ENCODE assay signal across 24 cellular contexts in the genomic region with DNA sequence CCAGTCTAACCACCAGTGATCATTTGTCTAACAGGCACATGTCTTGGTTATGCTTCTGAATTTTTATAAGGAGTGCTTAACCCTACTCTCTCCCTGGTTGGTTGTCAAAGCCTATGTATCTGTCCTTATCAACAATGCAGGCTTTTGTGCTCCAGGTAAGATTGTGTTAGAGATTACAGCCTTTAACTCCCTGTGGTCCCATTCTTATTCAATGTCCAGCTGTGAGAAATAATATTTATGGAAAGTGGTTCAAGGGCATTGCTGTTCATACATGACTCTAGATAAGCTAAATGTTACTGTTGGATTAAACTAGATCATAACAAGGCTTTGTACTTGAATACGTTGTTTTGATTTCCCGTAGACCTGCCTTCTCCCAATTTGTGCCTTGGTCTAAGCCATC.
"Had no signal": no experiment of that assay in that cellular context is flagged by ENCODE, and none has a peak within 500 bp of the region (broad histone marks: within the 10 kb centered on the region; RNA-seq: fewer than 3 reads in every experiment).

No MANE protein-coding gene starts in this region.

- H3K4me1 ChIP-seq: neural progenitor cell, parathyroid adenoma, psoas muscle, sigmoid colon, tibial nerve, upper lobe of right lung, uterus had no signal

- FAIRE-seq: small intestine had no signal

- H3K27ac ChIP-seq: neural progenitor cell, ovary, parathyroid adenoma, psoas muscle, right lobe of liver, sigmoid colon, stomach, thoracic aorta, thyroid gland, tibial nerve, upper lobe of right lung, uterus had no signal

- H3K4me3 ChIP-seq: neural progenitor cell, ovary, psoas muscle, right lobe of liver, sigmoid colon, stomach, thoracic aorta, thyroid gland, tibial nerve, upper lobe of right lung, uterus had no signal

- H3K27me3 ChIP-seq: neural progenitor cell, ovary, right lobe of liver, sigmoid colon, stomach, thyroid gland, tibial nerve, upper lobe of right lung, uterus had no signal

- DNase-seq: natural killer cell; occipital lobe; ovary; posterior cingulate gyrus; psoas muscle; right cardiac atrium; right lobe of liver; sigmoid colon; small intestine; stimulated activated CD4-positive, alpha-beta T cell treated with anti-CD3 and anti-CD28 coated beads, Interleukin-15, amount 100 ng/mL, for 24 hours; stimulated activated CD4-positive, alpha-beta T cell treated with anti-CD3 and anti-CD28 coated beads, Interleukin-2, amount 100 ng/mL, for 24 hours; stimulated activated CD4-positive, alpha-beta T cell treated with anti-CD3 and anti-CD28 coated beads, Interleukin-2, amount 100 ng/mL, for 48 hours; stimulated activated CD4-positive, alpha-beta T cell treated with anti-CD3 and anti-CD28 coated beads, Interleukin-4, amount 100 ng/mL, for 24 hours; stimulated activated naive B cell treated with anti-CD40 and anti-IgM and Interleukin-4, amounts not matched to agents 10 μg/mL and 1 μg/mL and 100 μg/mL, for 72 hours; stimulated activated naive CD4-positive, alpha-beta T cell treated with Interleukin-2 at 50 U/mL for 16 hours; stomach; thyroid gland; upper lobe of right lung; uterus had no signal

- H3K36me3 ChIP-seq: neural progenitor cell, ovary, right lobe of liver, sigmoid colon, stomach, thoracic aorta, thyroid gland, tibial nerve, upper lobe of right lung, uterus had no signal

- ATAC-seq: natural killer cell; psoas muscle; right cardiac atrium; right lobe of liver; stimulated activated effector memory CD8-positive, alpha-beta T cell treated with anti-CD3 and anti-CD28 coated beads, Interleukin-12 subunit alpha, Interleukin-12 subunit beta, amount 100 ng/mL, for 72 hours; stimulated activated naive B cell treated with anti-CD40 and anti-IgM and Interleukin-4, amounts not matched to agents 10 μg/mL and 1 μg/mL and 100 μg/mL, for 72 hours; upper lobe of right lung had no signal

- H3K9me3 ChIP-seq: ovary, psoas muscle, right lobe of liver, sigmoid colon, stomach, thoracic aorta, thyroid gland, tibial nerve, upper lobe of right lung, uterus had no signal
